ENCODE assay signal across 9 cellular contexts in genomic region chr14:73755434-73756014, GRCh38. TPM values are rescaled to one million over a fixed set of nuclear protein-coding genes. Genes with fewer than 3 reads are reported as not detected.
A peak's percentile ranks its signal among the peaks of the same experiment; 100 is the strongest.
DNase-seq lines count a peak whose midpoint lies in the region; ATAC-seq and TF ChIP-seq lines count a peak whose summit lies in the region.
"Had no signal": no experiment of that assay in that cellular context is flagged by ENCODE, and none has a peak within 500 bp of the region (broad histone marks: within the 10 kb centered on the region; RNA-seq: fewer than 3 reads in every experiment).

No MANE protein-coding gene starts in this region.

- ATAC-seq in HG02973 (IDR thresholded peaks at IDR 0.05; ENCODE audit: unreplicated experiment) (no peak), HG03469 (IDR thresholded peaks at IDR 0.05; ENCODE audit: unreplicated experiment) (no peak)

- H3K27me3 Mint-ChIP-seq in Calu3 (ENCODE audit: unreplicated experiment) (no peaks in the 10 kb centered on the region), nephron (ENCODE audit: low read depth) (no peaks in the 10 kb centered on the region)

- peak overlapping the region in 38 of 59 donors; percentile 2 to 53 (median 36) for H3K4me3 ChIP-seq in dorsolateral prefrontal cortex

- peak overlapping the region; percentile 73 for H3K4me3 Mint-ChIP-seq in Calu3 (ENCODE audit: low read depth, unreplicated experiment)
- peak overlapping the region; percentile 58 to 91 (median 67) for H3K4me3 Mint-ChIP-seq in nephron

- DNase-seq in Calu3 (peak; percentile 37), NCI-H82 treated with DMSO at 0.1 percent for 48 hours (lab: John Stamatoyannopoulos, UW; ENCODE audit: unreplicated experiment) (peak; percentile 20), dorsolateral prefrontal cortex (peak in 3 of 10 donors; percentile 62 to 64 (median 62)), NCI-H526 treated with DMSO at 0.1 percent for 48 hours (lab: John Stamatoyannopoulos, UW) (no peak), NCI-H446 (lab: John Stamatoyannopoulos, UW) (no peak)

- H3K4me1 Mint-ChIP-seq in Calu3 (ENCODE audit: low read depth, unreplicated experiment) (peaks cover 68% of the 10 kb centered on the region), nephron (peaks cover 79% of the 10 kb centered on the region)

- peak overlapping the region; percentile 91 for H3K27ac Mint-ChIP-seq in Calu3 (ENCODE audit: unreplicated experiment)
- peak overlapping the region; percentile 85 to 96 (median 93) for H3K27ac Mint-ChIP-seq in nephron

- TF ChIP-seq CTCF in Calu3 (IDR thresholded peaks at IDR 0.05; ENCODE audit: unreplicated experiment) (no peak), dorsolateral prefrontal cortex (IDR thresholded peaks at IDR 0.05 in 54 of 56, conservative IDR thresholded peaks at IDR 0.05 in 2 of 56; ENCODE audit: low read depth in 1 of 56, partially characterized antibody in 56 of 56) (peak in 1 of 56 donors; percentile 5), nephron (IDR thresholded peaks at IDR 0.05; ENCODE audit: unreplicated experiment in 3 of 3) (no peak)

- H3K9me3 Mint-ChIP-seq in Calu3 (ENCODE audit: low read depth, unreplicated experiment) (no peaks in the 10 kb centered on the region), nephron (no peaks in the 10 kb centered on the region)

- intact Hi-C loops in Calu3 (cut with micrococcal nuclease; ENCODE audit: unreplicated experiment) (loop anchor here (2.0 kb wide), 2 partner anchors 15 to 31 kb away; no protein-coding TSS in a partner anchor), dorsolateral prefrontal cortex (cut with DNase I) (loop anchor here in 1 of 2 donors (5.0 kb wide), 2 partner anchors 38 to 327 kb away; partner anchors contain the start of genes ALDH6A1 and LIN52)

- peaks cover 52% of the 10 kb centered on the region for H3K36me3 Mint-ChIP-seq in Calu3 (ENCODE audit: insufficient read depth, unreplicated experiment)
- H3K36me3 Mint-ChIP-seq in nephron (ENCODE audit: low read depth), result no peaks in the 10 kb centered on the region

- peak overlapping the region; percentile 61 to 99 (median 91) for H3K27ac ChIP-seq in dorsolateral prefrontal cortex
- H3K27ac ChIP-seq: KMS-11 had no signal

- CTCF ChIA-PET in Calu3 (lab: Charles Lee), result interaction anchor here (0.7 to 3.8 kb wide), 4 partner anchors 11 to 27 kb away, joined by 4 to 23 read pairs (median 9); no protein-coding TSS in a partner anchor

- BruUV-seq in Calu3 (replicated peaks; lab: Mats Ljungman, UMichigan), result no TSS peak

- no peaks in the 10 kb centered on the region for H3K27me3 ChIP-seq in dorsolateral prefrontal cortex

RNA-seq across cellular contexts. Expression of gene PNMA1, which starts 41.3 kb away (rescaled TPM):
- 37.2 and 37.9 TPM in 2 replicates for total RNA-seq in Calu3 (2022)
- 100 to 1,000 TPM in 119 of 120 experiments, 10 to 100 TPM in 1; 87.5 to 250 (median 176) TPM for total RNA-seq in dorsolateral prefrontal cortex

Comparison
In these comparisons a context has a peak if more than half of its experiments do, and no peak if none do; other contexts are left out.
1. DNase-seq: peak in Calu3 (single experiment) and NCI-H82 treated with DMSO at 0.1 percent for 48 hours (single experiment); none in NCI-H526 treated with DMSO at 0.1 percent for 48 hours (single experiment) and NCI-H446 (0 of 2).